Comparison of ENCODE assay signal across 2 cellular contexts in the genomic region with DNA sequence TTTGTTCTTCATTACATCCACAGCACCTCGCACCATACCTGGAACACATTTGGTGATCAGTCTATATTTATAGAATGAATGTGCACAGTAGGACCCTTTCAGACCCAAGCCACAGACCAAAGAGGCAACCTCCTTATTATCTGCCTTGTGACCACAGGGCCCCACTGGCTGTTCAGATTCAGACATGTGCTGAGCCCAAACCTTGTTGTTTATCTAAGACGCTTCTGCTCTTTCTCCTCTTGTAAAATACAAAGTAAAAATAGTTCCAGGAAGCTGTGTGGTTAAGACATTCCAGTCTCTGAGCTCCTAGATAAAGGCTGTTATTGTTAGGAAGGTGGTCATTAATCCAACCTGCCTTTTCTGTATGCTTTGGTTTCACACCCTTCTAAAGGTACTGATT.
TF ChIP-seq lines count a peak whose summit lies in the region.

No MANE protein-coding gene starts in this region.

TF ChIP-seq in SK-N-SH, 30 proteins besides CTCF, POLR2A, EP300 and RAD21 (continued from another document):
- TF ChIP-seq, protein P1, sequence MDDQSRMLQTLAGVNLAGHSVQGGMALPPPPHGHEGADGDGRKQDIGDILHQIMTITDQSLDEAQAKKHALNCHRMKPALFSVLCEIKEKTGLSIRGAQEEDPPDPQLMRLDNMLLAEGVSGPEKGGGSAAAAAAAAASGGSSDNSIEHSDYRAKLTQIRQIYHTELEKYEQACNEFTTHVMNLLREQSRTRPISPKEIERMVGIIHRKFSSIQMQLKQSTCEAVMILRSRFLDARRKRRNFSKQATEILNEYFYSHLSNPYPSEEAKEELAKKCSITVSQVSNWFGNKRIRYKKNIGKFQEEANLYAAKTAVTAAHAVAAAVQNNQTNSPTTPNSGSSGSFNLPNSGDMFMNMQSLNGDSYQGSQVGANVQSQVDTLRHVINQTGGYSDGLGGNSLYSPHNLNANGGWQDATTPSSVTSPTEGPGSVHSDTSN (IDR thresholded peaks at IDR 0.05), result no peak
- no peak for TF ChIP-seq TEAD4 (IDR thresholded peaks at IDR 0.05; ENCODE audit: borderline replicate concordance, insufficient read depth)
- no peak for TF ChIP-seq RXRA (IDR thresholded peaks at IDR 0.05; ENCODE audit: borderline replicate concordance, low read depth)
- TF ChIP-seq CHD2 (IDR thresholded peaks at IDR 0.05; ENCODE audit: low read length, partially characterized antibody), result no peak
- no peak for TF ChIP-seq SMC3 (IDR thresholded peaks at IDR 0.05; ENCODE audit: low read depth, low read length)
- TF ChIP-seq JUND (IDR thresholded peaks at IDR 0.05), result no peak
- no peak for TF ChIP-seq FOXJ3 (CRISPR knock-in tag; IDR thresholded peaks at IDR 0.05)
- TF ChIP-seq, protein P2, sequence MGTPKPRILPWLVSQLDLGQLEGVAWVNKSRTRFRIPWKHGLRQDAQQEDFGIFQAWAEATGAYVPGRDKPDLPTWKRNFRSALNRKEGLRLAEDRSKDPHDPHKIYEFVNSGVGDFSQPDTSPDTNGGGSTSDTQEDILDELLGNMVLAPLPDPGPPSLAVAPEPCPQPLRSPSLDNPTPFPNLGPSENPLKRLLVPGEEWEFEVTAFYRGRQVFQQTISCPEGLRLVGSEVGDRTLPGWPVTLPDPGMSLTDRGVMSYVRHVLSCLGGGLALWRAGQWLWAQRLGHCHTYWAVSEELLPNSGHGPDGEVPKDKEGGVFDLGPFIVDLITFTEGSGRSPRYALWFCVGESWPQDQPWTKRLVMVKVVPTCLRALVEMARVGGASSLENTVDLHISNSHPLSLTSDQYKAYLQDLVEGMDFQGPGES (IDR thresholded peaks at IDR 0.05; ENCODE audit: low read depth, low read length), result no peak

TF ChIP-seq in SK-N-SH treated with all-trans-retinoic acid at 6 μM for 48 hours, 23 proteins besides CTCF, POLR2A, EP300 and RAD21 (continued from another document):
- TF ChIP-seq, protein P3, sequence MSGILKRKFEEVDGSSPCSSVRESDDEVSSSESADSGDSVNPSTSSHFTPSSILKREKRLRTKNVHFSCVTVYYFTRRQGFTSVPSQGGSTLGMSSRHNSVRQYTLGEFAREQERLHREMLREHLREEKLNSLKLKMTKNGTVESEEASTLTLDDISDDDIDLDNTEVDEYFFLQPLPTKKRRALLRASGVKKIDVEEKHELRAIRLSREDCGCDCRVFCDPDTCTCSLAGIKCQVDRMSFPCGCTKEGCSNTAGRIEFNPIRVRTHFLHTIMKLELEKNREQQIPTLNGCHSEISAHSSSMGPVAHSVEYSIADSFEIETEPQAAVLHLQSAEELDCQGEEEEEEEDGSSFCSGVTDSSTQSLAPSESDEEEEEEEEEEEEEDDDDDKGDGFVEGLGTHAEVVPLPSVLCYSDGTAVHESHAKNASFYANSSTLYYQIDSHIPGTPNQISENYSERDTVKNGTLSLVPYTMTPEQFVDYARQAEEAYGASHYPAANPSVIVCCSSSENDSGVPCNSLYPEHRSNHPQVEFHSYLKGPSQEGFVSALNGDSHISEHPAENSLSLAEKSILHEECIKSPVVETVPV (CRISPR knock-in tag; IDR thresholded peaks at IDR 0.05), result no peak
- no peak for TF ChIP-seq TCF4 (CRISPR knock-in tag; IDR thresholded peaks at IDR 0.05; ENCODE audit: borderline replicate concordance)
- no peak for TF ChIP-seq PPARA (CRISPR knock-in tag; IDR thresholded peaks at IDR 0.05; ENCODE audit: borderline replicate concordance)
TF ChIP-seq in SK-N-SH treated with all-trans-retinoic acid at 6 μM for 48 hours: peak in this region for 0.
